1 cellular context compared by ENCODE assay signal in genomic region chr7:159197066-159197975, GRCh38.
TF ChIP-seq lines count a peak whose summit lies in the region.

No MANE protein-coding gene starts in this region.

TF ChIP-seq in GM12878, 131 proteins besides CTCF, POLR2A, EP300 and RAD21 (continued from another document):
- TF ChIP-seq, protein P1, sequence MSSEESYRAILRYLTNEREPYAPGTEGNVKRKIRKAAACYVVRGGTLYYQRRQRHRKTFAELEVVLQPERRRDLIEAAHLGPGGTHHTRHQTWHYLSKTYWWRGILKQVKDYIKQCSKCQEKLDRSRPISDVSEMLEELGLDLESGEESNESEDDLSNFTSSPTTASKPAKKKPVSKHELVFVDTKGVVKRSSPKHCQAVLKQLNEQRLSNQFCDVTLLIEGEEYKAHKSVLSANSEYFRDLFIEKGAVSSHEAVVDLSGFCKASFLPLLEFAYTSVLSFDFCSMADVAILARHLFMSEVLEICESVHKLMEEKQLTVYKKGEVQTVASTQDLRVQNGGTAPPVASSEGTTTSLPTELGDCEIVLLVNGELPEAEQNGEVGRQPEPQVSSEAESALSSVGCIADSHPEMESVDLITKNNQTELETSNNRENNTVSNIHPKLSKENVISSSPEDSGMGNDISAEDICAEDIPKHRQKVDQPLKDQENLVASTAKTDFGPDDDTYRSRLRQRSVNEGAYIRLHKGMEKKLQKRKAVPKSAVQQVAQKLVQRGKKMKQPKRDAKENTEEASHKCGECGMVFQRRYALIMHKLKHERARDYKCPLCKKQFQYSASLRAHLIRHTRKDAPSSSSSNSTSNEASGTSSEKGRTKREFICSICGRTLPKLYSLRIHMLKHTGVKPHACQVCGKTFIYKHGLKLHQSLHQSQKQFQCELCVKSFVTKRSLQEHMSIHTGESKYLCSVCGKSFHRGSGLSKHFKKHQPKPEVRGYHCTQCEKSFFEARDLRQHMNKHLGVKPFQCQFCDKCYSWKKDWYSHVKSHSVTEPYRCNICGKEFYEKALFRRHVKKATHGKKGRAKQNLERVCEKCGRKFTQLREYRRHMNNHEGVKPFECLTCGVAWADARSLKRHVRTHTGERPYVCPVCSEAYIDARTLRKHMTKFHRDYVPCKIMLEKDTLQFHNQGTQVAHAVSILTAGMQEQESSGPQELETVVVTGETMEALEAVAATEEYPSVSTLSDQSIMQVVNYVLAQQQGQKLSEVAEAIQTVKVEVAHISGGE (CRISPR knock-in tag; IDR thresholded peaks at IDR 0.05): no peak
- TF ChIP-seq HDAC6 (IDR thresholded peaks at IDR 0.05; ENCODE audit: unreplicated experiment) (no peak), CREM (IDR thresholded peaks at IDR 0.05; ENCODE audit: low read depth) (no peak), PKNOX1 (IDR thresholded peaks at IDR 0.05) (no peak), SMAD5 (IDR thresholded peaks at IDR 0.05; ENCODE audit: low read depth) (no peak), RB1 (IDR thresholded peaks at IDR 0.05; ENCODE audit: borderline replicate concordance) (no peak)
